Comparison of ENCODE assay signal across 9 cellular contexts in genomic region chr5:76953551-76954382, GRCh38. TPM values are rescaled to one million over a fixed set of nuclear protein-coding genes. Genes with fewer than 3 reads are reported as not detected.
A peak's percentile ranks its signal among the peaks of the same experiment; 100 is the strongest.
DNase-seq lines count a peak whose midpoint lies in the region; ATAC-seq and TF ChIP-seq lines count a peak whose summit lies in the region.
"Had no signal": no experiment of that assay in that cellular context is flagged by ENCODE, and none has a peak within 500 bp of the region (broad histone marks: within the 10 kb centered on the region; RNA-seq: fewer than 3 reads in every experiment).

No MANE protein-coding gene starts in this region.

- ATAC-seq in GM21576 (IDR thresholded peaks at IDR 0.05; ENCODE audit: unreplicated experiment) = no peak

- H3K9me3 ChIP-seq in HUES6 (ENCODE audit: control insufficient read depth, insufficient read depth, low read depth, low read length) = no peaks in the 10 kb centered on the region
- H3K9me3 ChIP-seq in skeletal muscle tissue (ENCODE audit: control insufficient read depth in 3 of 3, low read length in 3 of 3) = no peaks in the 10 kb centered on the region

- H3K9ac ChIP-seq in HUES6 (ENCODE audit: low read length) = peak overlapping the region; percentile 20
- H3K9ac ChIP-seq in skeletal muscle tissue (ENCODE audit: low read depth in 1 of 3, low read length in 3 of 3) = no peak overlapping the region

- in situ Hi-C loops in astrocyte of the spinal cord (cut with HindIII; ENCODE audit: low sequenced_read_pairs) = no loop called here

- H3K27ac ChIP-seq in HUES6 (ENCODE audit: low read depth, low read length) (no peak overlapping the region), skeletal muscle tissue (ENCODE audit: low read depth, low read length) (no peak overlapping the region)

- DNase-seq in astrocyte of the spinal cord (ENCODE audit: low read depth, low spot score) (peak; percentile 58), iPS-NIHi11 (ENCODE audit: low spot score) (peak; percentile 61), superior temporal gyrus (ENCODE audit: extremely low spot score) (no peak)
- no peak for DNase-seq in stimulated activated CD4-positive, alpha-beta T cell treated with anti-CD3 and anti-CD28 coated beads, Interleukin-12 subunit alpha, Interleukin-12 subunit beta, amount 100 ng/mL, for 4 hours
- no peak for DNase-seq in stimulated activated CD4-positive, alpha-beta T cell treated with anti-CD3 and anti-CD28 coated beads, Interleukin-4, amount 100 ng/mL, for 1 hour

- H3K4me1 ChIP-seq in HUES6 (ENCODE audit: control insufficient read depth, insufficient read depth, low read length) (peaks cover 7% of the 10 kb centered on the region), skeletal muscle tissue (ENCODE audit: control insufficient read depth in 3 of 3, insufficient read depth in 3 of 3, low read length in 3 of 3) (peaks cover 0 to 4% (median 2%) of the 10 kb centered on the region in 3 donors)

- TF ChIP-seq CTCF in astrocyte of the spinal cord (IDR thresholded peaks at IDR 0.05; ENCODE audit: low read depth, low read length) = no peak

- H3K36me3 ChIP-seq in HUES6 (ENCODE audit: control insufficient read depth, insufficient read depth, low read length) (no peaks in the 10 kb centered on the region), skeletal muscle tissue (ENCODE audit: control insufficient read depth in 3 of 3, insufficient read depth in 3 of 3, low read length in 3 of 3) (no peaks in the 10 kb centered on the region)

- H3K4me3 ChIP-seq in HUES6 (ENCODE audit: low read depth, low read length) = peak overlapping the region; percentile 61
- H3K4me3 ChIP-seq in astrocyte of the spinal cord (ENCODE audit: low read depth, low read length) = peak overlapping the region; percentile 51
- H3K4me3 ChIP-seq in skeletal muscle tissue (ENCODE audit: low read length in 3 of 3) = peak overlapping the region; percentile 35 to 52 (median 43)

- peaks cover 54% of the 10 kb centered on the region for H3K27me3 ChIP-seq in HUES6 (ENCODE audit: control insufficient read depth, insufficient read depth, low read length)
- peaks cover 17 to 26% (median 19%) of the 10 kb centered on the region in 3 donors for H3K27me3 ChIP-seq in skeletal muscle tissue (ENCODE audit: control insufficient read depth in 3 of 3, insufficient read depth in 3 of 3, low read length in 3 of 3)

RNA-seq across cellular contexts. Expression of gene CRHBP, which starts 0.9 kb away (rescaled TPM):
- not detected for total RNA-seq in skeletal muscle tissue
- total RNA-seq: bronchial epithelial cell had no signal

Comparison
In these comparisons a context has a peak if more than half of its experiments do, and no peak if none do; other contexts are left out.
1. DNase-seq: peak in astrocyte of the spinal cord (single experiment) and iPS-NIHi11 (single experiment); none in stimulated activated CD4-positive, alpha-beta T cell treated with anti-CD3 and anti-CD28 coated beads, Interleukin-12 subunit alpha, Interleukin-12 subunit beta, amount 100 ng/mL, for 4 hours (single experiment), stimulated activated CD4-positive, alpha-beta T cell treated with anti-CD3 and anti-CD28 coated beads, Interleukin-4, amount 100 ng/mL, for 1 hour (single experiment) and superior temporal gyrus (single experiment).
2. Peak in every context shown above with its lines, with median percentiles within 50 percentile points of each other: H3K4me3 ChIP-seq.